ENCODE assay signal across 9 cellular contexts in genomic region chr9:96232539-96233241, GRCh38.
A peak's percentile ranks its signal among the peaks of the same experiment; 100 is the strongest.
DNase-seq lines count a peak whose midpoint lies in the region; ATAC-seq, FAIRE-seq and TF ChIP-seq lines count a peak whose summit lies in the region.
"Had no signal": no experiment of that assay in that cellular context is flagged by ENCODE, and none has a peak within 500 bp of the region (broad histone marks: within the 10 kb centered on the region; RNA-seq: fewer than 3 reads in every experiment).

No MANE protein-coding gene starts in this region.

- TF ChIP-seq CTCF in mesothelial cell of epicardium (IDR thresholded peaks at IDR 0.05; ENCODE audit: unreplicated experiment) (peak; percentile 78), tibial artery (IDR thresholded peaks at IDR 0.05) (peak; percentile 76 to 95)

- H3K27ac Mint-ChIP-seq in T-cell (no peak overlapping the region), mesothelial cell of epicardium (peak overlapping the region; percentile 55)

- peak overlapping the region in 1 of 2 donors; percentile 21 for H3K4me3 ChIP-seq in tibial artery
- H3K4me3 ChIP-seq: BLaER1 had no signal

- H3K9me3 Mint-ChIP-seq in T-cell (peaks cover 0 to 4% (median 3%) of the 10 kb centered on the region in 3 donors), mesothelial cell of epicardium (peaks cover 16% of the 10 kb centered on the region)

- H3K27me3 Mint-ChIP-seq in T-cell (peaks cover 31 to 32% of the 10 kb centered on the region in 2 donors), mesothelial cell of epicardium (ENCODE audit: low read depth) (no peaks in the 10 kb centered on the region)

- POLR2A ChIA-PET in T-cell (lab: Charles Lee), result no interaction called here

- peak in 3 of 4 experiments; percentile 61 to 67 (median 62) for ATAC-seq in T-cell (replicated peaks in 1 of 4)

- CTCF ChIA-PET in T-cell (lab: Charles Lee), result interaction anchor here in 1 of 2 donors (0.5 to 2.1 kb wide), 6 partner anchors 69 to 1565 kb away, joined by 3 to 9 read pairs (median 3); no protein-coding TSS in a partner anchor

- no peaks in the 10 kb centered on the region for H3K36me3 ChIP-seq in tibial artery
- H3K36me3 ChIP-seq: BLaER1 had no signal

- DNase-seq in DMS79 treated with DMSO at 0.1 percent for 48 hours (lab: John Stamatoyannopoulos, UW) (peak; percentile 10), DMS79 (lab: John Stamatoyannopoulos, UW) (no peak), LHCN-M2 (ENCODE audit: low read depth) (peak; percentile 69), T-cell (peak in 17 of 34 experiments; percentile 8 to 28 (median 18)), mesothelial cell of epicardium (ENCODE audit: low spot score in 2 of 2, unreplicated experiment in 2 of 2) (peak in 1 of 2 experiments; percentile 47), tibial artery (peak; percentile 78 to 81), NCI-H2107 (lab: John Stamatoyannopoulos, UW) (no peak)

- H3K4me3 Mint-ChIP-seq in T-cell (no peak overlapping the region), mesothelial cell of epicardium (no peak overlapping the region)

- H3K27me3 ChIP-seq in tibial artery, result no peaks in the 10 kb centered on the region
- H3K27me3 ChIP-seq: BLaER1 had no signal

- H3K9me3 ChIP-seq in tibial artery, result peaks cover 0 to 3% (median 0%) of the 10 kb centered on the region in 3 donors

- intact Hi-C loops in tibial artery (cut with DNase I; ENCODE audit: low total_unique reads), result loop anchor here (5.0 kb wide), 1 partner anchor 85 kb away; no protein-coding TSS in a partner anchor

- H3K27ac ChIP-seq in tibial artery, result peak overlapping the region; percentile 61 to 65
- H3K27ac ChIP-seq: BLaER1 had no signal

- FAIRE-seq in endometrium (lab: Jason Lieb, UNC), result peak; percentile 50

- peaks cover 0 to 6% (median 0%) of the 10 kb centered on the region in 3 donors for H3K4me1 Mint-ChIP-seq in T-cell
- peaks cover 15% of the 10 kb centered on the region for H3K4me1 Mint-ChIP-seq in mesothelial cell of epicardium

- peaks cover 4 to 13% (median 10%) of the 10 kb centered on the region in 4 donors for H3K4me1 ChIP-seq in tibial artery
- H3K4me1 ChIP-seq: BLaER1 had no signal

- H3K36me3 Mint-ChIP-seq in T-cell (no peaks in the 10 kb centered on the region), mesothelial cell of epicardium (no peaks in the 10 kb centered on the region)

Comparison
In these comparisons a context has a peak if more than half of its experiments do, and no peak if none do; other contexts are left out.
1. DNase-seq: peak in DMS79 treated with DMSO at 0.1 percent for 48 hours (single experiment), LHCN-M2 (single experiment) and tibial artery (2 of 2); none in DMS79 (single experiment) and NCI-H2107 (single experiment).